11 cellular contexts compared by ENCODE assay signal in the genomic region with DNA sequence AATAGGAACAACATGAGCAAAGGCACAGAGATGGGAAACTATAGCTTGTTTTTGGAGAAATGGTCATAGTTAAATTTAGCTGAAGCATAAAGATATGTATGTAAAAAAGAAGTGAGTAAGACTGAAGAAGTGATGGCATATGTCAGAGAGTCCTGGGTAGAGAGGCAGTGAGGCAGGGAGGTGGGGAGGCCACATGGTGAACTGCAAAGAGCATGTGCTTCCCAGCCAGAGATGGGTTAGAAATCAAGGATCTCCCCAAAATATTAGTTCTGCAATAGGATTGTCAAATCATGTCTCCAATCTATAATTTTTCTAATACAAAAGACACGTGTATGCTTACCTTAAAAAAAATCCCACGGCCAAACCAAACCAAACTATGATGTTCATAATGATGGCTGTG.
"Had no signal": no experiment of that assay in that cellular context is flagged by ENCODE, and none has a peak within 500 bp of the region (broad histone marks: within the 10 kb centered on the region; RNA-seq: fewer than 3 reads in every experiment).

No MANE protein-coding gene starts in this region.

- H3K4me2 ChIP-seq: SK-N-SH had no signal

- H3K4me1 ChIP-seq: ascending aorta, Peyer's patch, SJCRH30 had no signal

- H3K36me3 Mint-ChIP-seq: brain had no signal

- H3K36me3 ChIP-seq: ascending aorta, cardiac muscle cell, MG63, Peyer's patch, SJCRH30 had no signal

- H3K27ac ChIP-seq: ascending aorta, cardiac muscle cell, Peyer's patch, RWPE1, SJCRH30 had no signal

- DNase-seq: amniotic stem cell had no signal

- H3K4me3 ChIP-seq: ascending aorta, cardiac muscle cell, MG63, Peyer's patch, SJCRH30 had no signal

- H3K9me3 Mint-ChIP-seq: activated CD8-positive, alpha-beta T cell treated with anti-CD3 and anti-CD28 coated beads for 36 hours; brain; T-helper 2 cell treated with Interferon-gamma antibody and Interleukin-4, amounts not matched to agents 5 μg/mL and 100 μg/mL, for 36 hours had no signal

- H3K4me3 Mint-ChIP-seq: activated CD8-positive, alpha-beta T cell treated with anti-CD3 and anti-CD28 coated beads for 36 hours; T-helper 2 cell treated with Interferon-gamma antibody and Interleukin-4, amounts not matched to agents 5 μg/mL and 100 μg/mL, for 36 hours had no signal

- H3K27me3 ChIP-seq: ascending aorta, MG63, Peyer's patch had no signal

- H3K9me2 ChIP-seq: SK-N-SH had no signal

- H3K9me3 ChIP-seq: ascending aorta, MG63, Peyer's patch, SJCRH30, SK-N-SH had no signal

- H3K27ac Mint-ChIP-seq: activated CD8-positive, alpha-beta T cell treated with anti-CD3 and anti-CD28 coated beads for 36 hours; T-helper 2 cell treated with Interferon-gamma antibody and Interleukin-4, amounts not matched to agents 5 μg/mL and 100 μg/mL, for 36 hours had no signal

- H3K9ac ChIP-seq: SK-N-SH had no signal
